14 cellular contexts compared by ENCODE assay signal in the genomic region with DNA sequence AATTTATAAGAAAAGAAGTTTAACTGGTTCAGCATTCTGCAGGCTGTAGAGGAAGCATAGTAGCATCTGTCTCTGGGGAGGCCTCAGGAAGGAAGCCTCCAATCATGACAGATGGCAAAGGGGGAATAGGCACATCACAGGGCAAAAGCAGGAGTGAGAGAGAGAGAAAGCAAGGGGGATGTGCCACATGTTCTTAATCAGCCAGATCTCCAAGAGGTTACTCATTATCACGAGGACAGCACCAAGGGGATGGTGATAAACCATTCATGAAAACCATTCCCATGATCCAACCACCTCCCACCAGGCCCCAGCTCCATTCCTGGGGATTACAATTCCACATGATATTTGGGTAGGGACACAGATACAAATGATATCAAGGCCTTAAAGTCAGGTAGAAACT.
"Had no signal": no experiment of that assay in that cellular context is flagged by ENCODE, and none has a peak within 500 bp of the region (broad histone marks: within the 10 kb centered on the region; RNA-seq: fewer than 3 reads in every experiment).

No MANE protein-coding gene starts in this region.

- H3K9me3 Mint-ChIP-seq: activated CD4-positive, alpha-beta T cell treated with anti-CD3 and anti-CD28 coated beads, Interleukin-2, amount 10 ng/mL, durations not matched to agents 24 days and 14 days; activated naive CD4-positive, alpha-beta T cell treated with anti-CD3 and anti-CD28 coated beads for 36 hours; activated T-helper 17 cell treated with anti-CD3 and anti-CD28 coated beads, Interleukin-2, amount 50 U/mL, for 72 hours; neural crest cell had no signal

- H3K27me3 Mint-ChIP-seq: activated CD4-positive, alpha-beta T cell treated with anti-CD3 and anti-CD28 coated beads, Interleukin-2, amount 10 ng/mL, durations not matched to agents 24 days and 14 days; activated T-helper 17 cell treated with anti-CD3 and anti-CD28 coated beads, Interleukin-2, amount 50 U/mL, for 72 hours had no signal

- H3K27ac ChIP-seq: cardiac muscle cell, esophagus squamous epithelium, gastroesophageal sphincter, left ventricle myocardium inferior, thyroid gland, uterus had no signal

- H3K4me3 ChIP-seq: cardiac muscle cell, esophagus squamous epithelium, gastroesophageal sphincter, left ventricle myocardium inferior, thyroid gland, uterus had no signal

- H3K9me3 ChIP-seq: esophagus squamous epithelium, gastroesophageal sphincter, left ventricle myocardium inferior, thyroid gland, uterus had no signal

- ATAC-seq: activated T-helper 17 cell treated with anti-CD3 and anti-CD28 coated beads, Interleukin-2, amount 50 U/mL, for 72 hours; gastroesophageal sphincter; WTC11 had no signal

- H3K4me1 ChIP-seq: esophagus squamous epithelium, gastroesophageal sphincter, left ventricle myocardium inferior, thyroid gland, uterus had no signal

- H3K27ac Mint-ChIP-seq: activated CD4-positive, alpha-beta T cell treated with anti-CD3 and anti-CD28 coated beads, Interleukin-2, amount 10 ng/mL, durations not matched to agents 24 days and 14 days; activated naive CD4-positive, alpha-beta T cell treated with anti-CD3 and anti-CD28 coated beads for 36 hours; activated T-helper 17 cell treated with anti-CD3 and anti-CD28 coated beads, Interleukin-2, amount 50 U/mL, for 72 hours; WTC11 had no signal

- H3K4me3 Mint-ChIP-seq: activated CD4-positive, alpha-beta T cell treated with anti-CD3 and anti-CD28 coated beads, Interleukin-2, amount 10 ng/mL, durations not matched to agents 24 days and 14 days; activated naive CD4-positive, alpha-beta T cell treated with anti-CD3 and anti-CD28 coated beads for 36 hours; activated T-helper 17 cell treated with anti-CD3 and anti-CD28 coated beads, Interleukin-2, amount 50 U/mL, for 72 hours; neural crest cell; WTC11 had no signal

- DNase-seq: activated CD4-positive, alpha-beta T cell treated with anti-CD3 and anti-CD28 coated beads, Interleukin-2, amount 10 ng/mL, durations not matched to agents 24 days and 14 days; activated CD8-positive, alpha-beta memory T cell treated with anti-CD3 and anti-CD28 coated beads for 24 hours; activated naive CD4-positive, alpha-beta T cell treated with anti-CD3 and anti-CD28 coated beads for 36 hours; activated T-cell treated with anti-CD3 and anti-CD28 coated beads for 4 hours; esophagus squamous epithelium; left ventricle myocardium inferior; retina; thyroid gland; uterus had no signal

- H3K27me3 ChIP-seq: cardiac muscle cell, esophagus squamous epithelium, gastroesophageal sphincter, thyroid gland, uterus had no signal

- H3K36me3 ChIP-seq: cardiac muscle cell, esophagus squamous epithelium, gastroesophageal sphincter, left ventricle myocardium inferior, thyroid gland, uterus had no signal

- H3K4me1 Mint-ChIP-seq: activated CD4-positive, alpha-beta T cell treated with anti-CD3 and anti-CD28 coated beads, Interleukin-2, amount 10 ng/mL, durations not matched to agents 24 days and 14 days; activated T-helper 17 cell treated with anti-CD3 and anti-CD28 coated beads, Interleukin-2, amount 50 U/mL, for 72 hours; neural crest cell had no signal
